ENCODE assay signal across 21 cellular contexts in the genomic region with DNA sequence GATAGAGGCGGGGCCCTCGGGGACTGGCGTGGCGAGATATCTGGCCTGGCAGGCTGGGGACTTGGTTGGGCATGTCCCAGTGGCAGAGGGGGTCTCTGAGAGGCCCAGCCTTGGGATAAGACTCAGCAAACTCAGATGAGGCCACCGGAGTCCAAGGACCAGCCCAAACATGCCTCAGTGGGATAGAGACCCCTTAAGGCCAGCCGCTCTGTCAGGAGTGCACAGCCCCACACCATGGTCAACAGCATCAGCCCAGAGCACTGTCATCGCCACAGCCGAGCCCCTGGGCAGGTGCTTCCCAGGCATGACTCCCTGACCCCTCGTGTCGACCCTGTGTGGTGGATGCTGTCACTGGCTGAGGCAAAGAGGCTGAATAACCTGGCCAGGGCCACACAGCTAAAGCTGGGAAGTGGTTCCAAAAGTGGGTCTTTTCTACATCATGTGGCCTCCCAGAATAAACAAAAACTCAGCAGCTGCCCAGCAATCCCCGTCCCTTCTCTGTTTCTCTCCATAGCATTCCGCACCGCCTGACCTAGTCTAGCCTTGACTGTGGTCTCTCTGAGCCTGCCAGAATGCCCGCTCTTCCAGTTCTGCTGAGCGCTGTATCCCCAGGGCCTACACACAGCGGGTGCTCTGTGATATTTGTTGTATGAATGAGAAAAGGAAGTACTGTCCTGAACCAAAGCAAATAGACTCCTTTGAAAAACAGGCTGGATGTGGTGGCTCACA. TPM values are rescaled to one million over a fixed set of nuclear protein-coding genes. Genes with fewer than 3 reads are reported as not detected.
DNase-seq lines count a peak whose midpoint lies in the region; ATAC-seq, FAIRE-seq and TF ChIP-seq lines count a peak whose summit lies in the region.
"Had no signal": no experiment of that assay in that cellular context is flagged by ENCODE, and none has a peak within 500 bp of the region (broad histone marks: within the 10 kb centered on the region; RNA-seq: fewer than 3 reads in every experiment).

No MANE protein-coding gene starts in this region.

- no peak overlapping the region for H4K91ac ChIP-seq in IMR-90 (ENCODE audit: insufficient read depth, low read depth, low read length)

- TF ChIP-seq CTCF in C4-2B (conservative IDR thresholded peaks at IDR 0.05) (no peak), IMR-90 (conservative IDR thresholded peaks at IDR 0.05; ENCODE audit: low read depth, low read length) (no peak), GM12878 (IDR thresholded peaks at IDR 0.05 in 2 of 3, conservative IDR thresholded peaks at IDR 0.05 in 1 of 3; ENCODE audit: control insufficient read depth in 2 of 3, extremely low read depth in 1 of 3, insufficient read depth in 1 of 3, low read depth in 3 of 3, low read length in 3 of 3) (no peak), brain microvascular endothelial cell (IDR thresholded peaks at IDR 0.05; ENCODE audit: low read depth, low read length, missing control alignments) (no peak)

- H2BK5ac ChIP-seq in IMR-90 (ENCODE audit: low read depth, low read length, poor library complexity, severe bottlenecking) = no peak overlapping the region

- SMC1A ChIA-PET in GM12878 (lab: Charles Lee; ENCODE audit: uncharacterized antibody, unreplicated experiment) = no interaction called here

- peaks cover 8 to 29% (median 14%) of the 10 kb centered on the region in 3 donors for H3K4me1 Mint-ChIP-seq in naive B cell
- H3K4me1 Mint-ChIP-seq: activated CD4-positive, alpha-beta T cell treated with anti-CD3 and anti-CD28 coated beads for 36 hours had no signal

- no peaks in the 10 kb centered on the region for H3K79me2 ChIP-seq in GM12878 (ENCODE audit: control insufficient read depth, insufficient read depth, low read length)

- H4K20me1 ChIP-seq in IMR-90 (ENCODE audit: insufficient read depth, low read length) (peaks cover 19% of the 10 kb centered on the region; the same call in 1 of the 2 replicates), GM12878 (ENCODE audit: control insufficient read depth, insufficient read depth) (no peaks in the 10 kb centered on the region)

- no peak for TF ChIP-seq EP300 in GM12878 (IDR thresholded peaks at IDR 0.05; ENCODE audit: borderline replicate concordance in 1 of 2, control insufficient read depth in 1 of 2, low read depth in 2 of 2, low read length in 2 of 2)

- H3K36me3 Mint-ChIP-seq in naive B cell = peaks cover 3 to 44% of the 10 kb centered on the region in 2 donors

- peak overlapping the region; percentile 37 for H2AK9ac ChIP-seq in IMR-90 (replicated peaks; ENCODE audit: low read depth, low read length, poor library complexity)

- RAD21 ChIA-PET in GM12878 (lab: Charles Lee; ENCODE audit: unreplicated experiment) = no interaction called here

- H3K4ac ChIP-seq in IMR-90 (ENCODE audit: low read depth, low read length) = no peak overlapping the region

- dilution Hi-C loops in IMR-90 (cut with HindIII; ENCODE audit: low sequenced_read_pairs, unreplicated experiment) = no loop called here

- H3K9ac ChIP-seq in IMR-90 (ENCODE audit: low read depth, low read length) (no peak overlapping the region), GM12878 (ENCODE audit: control insufficient read depth, insufficient read depth, low read length) (no peak overlapping the region)
- H3K9ac ChIP-seq: KMS-11 had no signal

- H3K9me3 ChIP-seq in IMR-90 (ENCODE audit: control insufficient read depth, insufficient read depth, low read length) (no peaks in the 10 kb centered on the region), GM12878 (replicated peaks; ENCODE audit: control insufficient read depth, insufficient read depth, low read length) (no peaks in the 10 kb centered on the region)
- H3K9me3 ChIP-seq: gastrocnemius medialis had no signal

- no peak for FAIRE-seq in GM12878 (lab: Jason Lieb, UNC)
- FAIRE-seq: colon, endothelial cell of umbilical vein, urothelium cell line had no signal

- no peak overlapping the region for H3K18ac ChIP-seq in IMR-90 (ENCODE audit: low read depth, low read length)

- H3K27me3 ChIP-seq in IMR-90 (ENCODE audit: control insufficient read depth, insufficient read depth, low read length) (peaks cover 5% of the 10 kb centered on the region; the same call in 1 of the 2 replicates), GM12878 (replicated peaks in 1 of 2; ENCODE audit: control insufficient read depth in 2 of 2, insufficient read depth in 2 of 2, low read length in 1 of 2) (no peaks in the 10 kb centered on the region), brain microvascular endothelial cell (replicated peaks) (no peaks in the 10 kb centered on the region)
- H3K27me3 ChIP-seq: gastrocnemius medialis had no signal

- no peaks in the 10 kb centered on the region for H3K27me3 Mint-ChIP-seq in naive B cell

- H3K4me3 ChIP-seq in IMR-90 (ENCODE audit: insufficient read depth, low read depth, low read length) (no peak overlapping the region), GM12878 (no peak overlapping the region), brain microvascular endothelial cell (ENCODE audit: low read depth, low read length) (no peak overlapping the region)
- H3K4me3 ChIP-seq: gastrocnemius medialis had no signal

- no peak for TF ChIP-seq POLR2A in IMR-90 (IDR thresholded peaks at IDR 0.05; ENCODE audit: low read depth, low read length)
- peak; percentile 65 for TF ChIP-seq POLR2A in GM12878 (IDR thresholded peaks at IDR 0.05; ENCODE audit: low read depth, low read length)

- no peak overlapping the region for H3K56ac ChIP-seq in IMR-90 (ENCODE audit: extremely low read depth, insufficient read depth, low read length)

- no peak overlapping the region for H3K23ac ChIP-seq in IMR-90 (ENCODE audit: low read depth, low read length)

- H4K5ac ChIP-seq in IMR-90 (ENCODE audit: low read depth, low read length) = no peak overlapping the region

- no peak overlapping the region for H4K8ac ChIP-seq in IMR-90 (ENCODE audit: low read depth in 2 of 2, low read length in 2 of 2)

- BruUV-seq in IMR-90 (replicated peaks; lab: Mats Ljungman, UMichigan) (no TSS peak), GM12878 (replicated peaks; lab: Mats Ljungman, UMichigan) (no TSS peak)

- H2AK5ac ChIP-seq in IMR-90 (ENCODE audit: low read depth, low read length) = 0 out of 2 replicates have a peak overlapping the region, but pooled peaks have one; percentile 35

- H2AFZ ChIP-seq in IMR-90 (replicated peaks; ENCODE audit: low read length, poor library complexity) = no peak overlapping the region
- H2AFZ ChIP-seq in GM12878 (ENCODE audit: control insufficient read depth, low read depth, low read length) = no peak overlapping the region

- peak overlapping the region; percentile 86 for H3K27ac ChIP-seq in C4-2B
- H3K27ac ChIP-seq in IMR-90 (ENCODE audit: insufficient read depth, low read length) = no peak overlapping the region
- no peak overlapping the region for H3K27ac ChIP-seq in GM12878 (ENCODE audit: control insufficient read depth, insufficient read depth)
- H3K27ac ChIP-seq in brain microvascular endothelial cell = no peak overlapping the region
- H3K27ac ChIP-seq: KMS-11 had no signal

- peak overlapping the region in 5 of 6 donors; percentile 54 to 86 (median 81) for H3K27ac Mint-ChIP-seq in naive B cell
- H3K27ac Mint-ChIP-seq: activated CD4-positive, alpha-beta T cell treated with anti-CD3 and anti-CD28 coated beads for 36 hours had no signal

- CTCF ChIA-PET in IMR-90 (lab: Yijun Ruan, JAX) = no interaction called here
- CTCF ChIA-PET in GM12878 (lab: Yijun Ruan, JAX) = interaction anchor here (2.0 kb wide), 1 partner anchor 19 kb away, joined by 7 read pairs; no protein-coding TSS in a partner anchor

- DNase-seq in IMR-90 (no peak), GM12878 (ENCODE audit: low read depth, low spot score) (no peak), naive B cell (no peak), brain microvascular endothelial cell (no peak), NCI-H187 (lab: John Stamatoyannopoulos, UW) (no peak), SKM-1 (lab: John Stamatoyannopoulos, UW; ENCODE audit: unreplicated experiment) (no peak)
- DNase-seq: activated CD4-positive, alpha-beta T cell treated with anti-CD3 and anti-CD28 coated beads for 36 hours; EL; gastrocnemius medialis; HCEC 1CT; NCI-H1092 treated with DMSO at 0.1 percent for 48 hours; NCI-H2107; NCI-H526 treated with DMSO at 0.1 percent for 48 hours; retina; T-helper 9 cell had no signal

- 88% methylated on average over 5 of the region's 16 CpGs; no CpG with 5 or more reads in 1 of the 2 experiments for WGBS in IMR-90 (ENCODE audit: extremely low coverage in 2 of 2, insufficient read length in 1 of 2), 2 experiments
- 90% methylated on average over 16 of the region's 16 CpGs for WGBS in GM12878 (ENCODE audit: insufficient coverage, insufficient replicate concordance, low lambda C conversion rate, missing lambda C conversion rate)

- no peak overlapping the region for H2BK20ac ChIP-seq in IMR-90 (ENCODE audit: low read depth, low read length)

- ATAC-seq in IMR-90 (ENCODE audit: low read depth) (no peak), GM12878 (no peak), naive B cell (ENCODE audit: low read depth in 2 of 2) (no peak), GM21360 (IDR thresholded peaks at IDR 0.05; ENCODE audit: unreplicated experiment) (no peak)
- ATAC-seq: activated CD4-positive, alpha-beta T cell treated with anti-CD3 and anti-CD28 coated beads for 36 hours; gastrocnemius medialis had no signal

- no peak overlapping the region for H2BK120ac ChIP-seq in IMR-90 (ENCODE audit: low read depth, low read length)

- POLR2A ChIA-PET in IMR-90 (lab: Charles Lee; ENCODE audit: unreplicated experiment) = no interaction called here
- POLR2A ChIA-PET in GM12878 (lab: Charles Lee) = no interaction called here

- H2BK15ac ChIP-seq in IMR-90 (ENCODE audit: low read depth, low read length) = no peak overlapping the region

- H3K14ac ChIP-seq in IMR-90 (replicated peaks; ENCODE audit: low read depth, low read length) = no peak overlapping the region

- no peaks in the 10 kb centered on the region for H3K9me3 Mint-ChIP-seq in naive B cell

- H3K4me2 ChIP-seq in IMR-90 (ENCODE audit: low read depth, low read length) (no peak overlapping the region), GM12878 (ENCODE audit: control insufficient read depth, insufficient read depth) (no peak overlapping the region)
- H3K4me2 ChIP-seq: KMS-11 had no signal

- H3K79me1 ChIP-seq in IMR-90 (ENCODE audit: low read depth in 1 of 2, low read length in 2 of 2) = no peaks in the 10 kb centered on the region; a peak in 1 of 4 replicates

- in situ Hi-C loops in IMR-90 (cut with MboI; ENCODE audit: low sequenced_read_pairs) = no loop called here
- in situ Hi-C loops in GM12878 (cut with MboI) = no loop called here
- in situ Hi-C loops in brain microvascular endothelial cell (cut with HindIII; ENCODE audit: low pct_ligation_motif_present, low sequenced_read_pairs) = no loop called here

- H3K36me3 ChIP-seq in IMR-90 (ENCODE audit: control insufficient read depth, insufficient read depth, low read length) = peaks cover 12% of the 10 kb centered on the region
- peaks cover 50 to 73% of the 10 kb centered on the region in 2 experiments for H3K36me3 ChIP-seq in GM12878 (ENCODE audit: control insufficient read depth in 2 of 2, insufficient read depth in 2 of 2, low read length in 1 of 2)
- peaks cover 3% of the 10 kb centered on the region for H3K36me3 ChIP-seq in brain microvascular endothelial cell (replicated peaks)

- intact Hi-C loops in IMR-90 (cut with micrococcal nuclease) (no loop called here), GM12878 (cut with micrococcal nuclease; ENCODE audit: unreplicated experiment) (no loop called here)

- peaks cover 8% of the 10 kb centered on the region for H3K4me1 ChIP-seq in IMR-90 (ENCODE audit: control insufficient read depth, insufficient read depth, low read length)
- no peaks in the 10 kb centered on the region for H3K4me1 ChIP-seq in GM12878 (ENCODE audit: control insufficient read depth, insufficient read depth, low read length)

- H3K4me3 Mint-ChIP-seq in naive B cell = no peak overlapping the region
- H3K4me3 Mint-ChIP-seq: activated CD4-positive, alpha-beta T cell treated with anti-CD3 and anti-CD28 coated beads for 36 hours had no signal

- TF ChIP-seq RAD21 in IMR-90 (IDR thresholded peaks at IDR 0.05; ENCODE audit: low read length) = no peak
- no peak for TF ChIP-seq RAD21 in GM12878 (IDR thresholded peaks at IDR 0.05; ENCODE audit: insufficient read depth, low read depth, low read length)

- peaks cover 35% of the 10 kb centered on the region for H3K9me1 ChIP-seq in IMR-90 (ENCODE audit: insufficient read depth, low read length)

RNA-seq across cellular contexts. Expression of a gene that starts 15.1 kb away (rescaled TPM):
- total RNA-seq in IMR-90 (2012; rRNA removed) = 5.6 and 11.7 TPM in 2 replicates
- polyA plus RNA-seq in IMR-90 (2012; rRNA removed) = 13.9 and 18.4 TPM in 2 replicates
- polyA plus RNA-seq in IMR-90 (2012; cell fraction: cytosol; rRNA removed) = 7.8 and 8.4 TPM in 2 replicates
- polyA plus RNA-seq in IMR-90 (2012; cell fraction: nucleus; rRNA removed; ENCODE audit: low replicate concordance) = 8.4 and 13.5 TPM in 2 replicates
- total RNA-seq in GM12878 (2013; cell fraction: nucleolus; rRNA removed) = 537 and 552 TPM in 2 replicates
- 978 and 1,037 TPM in 2 replicates for total RNA-seq in GM12878 (2014; rRNA removed)
- 431 and 454 TPM in 2 replicates for total RNA-seq in GM12878 (2014; rRNA removed; fragmentation: Illumina TruSeq; extraction: Trizol)
- 510 and 512 TPM in 2 replicates for total RNA-seq in GM12878 (2021)
- polyA plus RNA-seq in GM12878 (2011; ENCODE audit: low read depth) = 365 TPM
- polyA plus RNA-seq in GM12878 (2011; rRNA removed) = 1,085 and 1,212 TPM in 2 replicates
- 1,125 and 1,816 TPM in 2 replicates for polyA plus RNA-seq in GM12878 (2011; cell fraction: cytosol; rRNA removed)
- polyA plus RNA-seq in GM12878 (2011; cell fraction: nucleus; rRNA removed) = 2,323 and 2,526 TPM in 2 replicates
- polyA plus RNA-seq in GM12878 (2012) = 535 and 663 TPM in 2 replicates
- polyA plus RNA-seq in GM12878 (2014; fragmentation: Illumina TruSeq; extraction: Trizol) = 738 and 761 TPM in 2 replicates
- polyA plus RNA-seq in GM12878 (2014; fragmentation: Nextera tagmentation; extraction: Ambion mirVana) = 10 to 100 TPM; 30.2 to 88.2 TPM
- polyA plus RNA-seq in GM12878 (2014; rRNA removed) = 983 and 1,098 TPM in 2 replicates
- 100 to 1,000 TPM; 505 to 526 TPM for polyA plus RNA-seq in GM12878 (2016; fragmentation: Nextera tagmentation; extraction: Ambion mirVana)
- polyA minus RNA-seq in GM12878 (2011; rRNA and poly(A)+ RNA removed) = 591 and 663 TPM in 2 replicates
- polyA minus RNA-seq in GM12878 (2011; cell fraction: cytosol; rRNA and poly(A)+ RNA removed) = 223 and 239 TPM in 2 replicates
- 381 and 500 TPM in 2 replicates for polyA minus RNA-seq in GM12878 (2011; cell fraction: nucleus; rRNA and poly(A)+ RNA removed)
- 100 to 1,000 TPM; 260 to 480 (median 378) TPM for polyA plus RNA-seq in naive B cell (ENCODE audit: low read depth in 6 of 6)

RNA-seq across cellular contexts. Expression of a gene that starts 57.0 kb away (rescaled TPM):
- 217 and 485 TPM in 2 replicates for total RNA-seq in IMR-90 (2012; rRNA removed)
- 354 and 392 TPM in 2 replicates for polyA plus RNA-seq in IMR-90 (2012; rRNA removed)
- 33.6 and 79.5 TPM in 2 replicates for polyA plus RNA-seq in IMR-90 (2012; cell fraction: cytosol; rRNA removed)
- polyA plus RNA-seq in IMR-90 (2012; cell fraction: nucleus; rRNA removed; ENCODE audit: low replicate concordance) = 6.7 and 91.3 TPM in 2 replicates
- total RNA-seq in GM12878 (2013; cell fraction: nucleolus; rRNA removed) = 189 and 192 TPM in 2 replicates
- 113 and 132 TPM in 2 replicates for total RNA-seq in GM12878 (2014; rRNA removed)
- total RNA-seq in GM12878 (2014; rRNA removed; fragmentation: Illumina TruSeq; extraction: Trizol) = 183 and 189 TPM in 2 replicates
- total RNA-seq in GM12878 (2021) = 227 and 245 TPM in 2 replicates
- 210 TPM for polyA plus RNA-seq in GM12878 (2011; ENCODE audit: low read depth)
- 356 and 537 TPM in 2 replicates for polyA plus RNA-seq in GM12878 (2011; rRNA removed)
- polyA plus RNA-seq in GM12878 (2011; cell fraction: cytosol; rRNA removed) = 120 and 179 TPM in 2 replicates
- 98.5 and 126 TPM in 2 replicates for polyA plus RNA-seq in GM12878 (2011; cell fraction: nucleus; rRNA removed)
- polyA plus RNA-seq in GM12878 (2012) = 241 and 341 TPM in 2 replicates
- polyA plus RNA-seq in GM12878 (2014; fragmentation: Illumina TruSeq; extraction: Trizol) = 636 and 940 TPM in 2 replicates
- 100 to 1,000 TPM; 230 to 403 TPM for polyA plus RNA-seq in GM12878 (2014; fragmentation: Nextera tagmentation; extraction: Ambion mirVana)
- polyA plus RNA-seq in GM12878 (2014; rRNA removed) = 325 and 426 TPM in 2 replicates
- polyA plus RNA-seq in GM12878 (2016; fragmentation: Nextera tagmentation; extraction: Ambion mirVana) = 100 to 1,000 TPM; 184 to 198 TPM
- 76.0 and 104 TPM in 2 replicates for polyA minus RNA-seq in GM12878 (2011; rRNA and poly(A)+ RNA removed)
- 52.9 and 57.2 TPM in 2 replicates for polyA minus RNA-seq in GM12878 (2011; cell fraction: cytosol; rRNA and poly(A)+ RNA removed)
- 41.2 and 59.2 TPM in 2 replicates for polyA minus RNA-seq in GM12878 (2011; cell fraction: nucleus; rRNA and poly(A)+ RNA removed)
- 100 to 1,000 TPM; 213 to 250 (median 243) TPM for polyA plus RNA-seq in naive B cell (ENCODE audit: low read depth in 6 of 6)
